ENCODE assay signal across 8 cellular contexts in the genomic region with DNA sequence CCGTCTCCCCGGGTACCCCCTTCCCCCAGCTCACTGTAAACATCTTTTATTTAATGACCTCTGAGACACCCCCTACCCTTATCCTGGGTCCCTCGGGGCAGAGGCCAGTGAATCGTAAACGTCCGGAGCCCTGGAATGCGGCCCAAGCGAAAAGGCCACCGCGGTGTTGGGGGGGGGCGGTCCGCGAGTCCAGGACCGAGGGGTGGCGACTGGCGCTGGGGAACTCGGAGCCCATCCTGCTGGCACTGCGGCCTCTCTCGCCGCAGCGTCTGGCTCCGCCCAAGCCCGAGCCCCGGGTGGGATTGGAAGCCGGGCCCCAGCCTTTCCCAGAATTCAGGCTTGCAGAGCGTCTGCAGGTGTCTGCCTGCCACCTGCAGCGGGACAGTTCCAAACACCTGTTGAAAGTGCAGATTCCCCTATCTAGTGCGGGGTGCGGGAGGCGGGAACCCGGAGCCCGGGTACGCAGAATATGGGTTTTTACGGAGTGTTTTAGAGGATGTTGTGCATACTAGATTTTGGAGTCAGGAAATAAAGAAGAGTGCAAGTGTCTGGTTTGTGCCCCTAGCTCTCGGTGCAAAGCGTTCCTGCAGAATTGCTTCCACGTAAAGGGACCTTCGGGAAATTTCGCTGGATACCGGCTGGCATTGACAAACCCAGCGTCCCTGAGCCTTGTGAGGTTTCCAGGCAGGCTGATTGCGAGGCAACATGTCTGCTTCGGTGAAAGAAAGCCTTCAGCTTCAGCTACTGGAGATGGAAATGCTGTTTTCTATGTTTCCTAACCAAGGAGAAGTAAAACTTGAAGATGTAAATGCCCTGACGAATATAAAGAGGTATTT. TPM values are rescaled to one million over a fixed set of nuclear protein-coding genes. Genes with fewer than 3 reads are reported as not detected.
DNase-seq lines count a peak whose midpoint lies in the region; ATAC-seq and TF ChIP-seq lines count a peak whose summit lies in the region.

No MANE protein-coding gene starts in this region.

- WGBS in urinary bladder = 3% methylated on average over 44 of the region's 44 CpGs

- H3K36me3 ChIP-seq in urinary bladder (ENCODE audit: insufficient read depth) = no peaks in the 10 kb centered on the region

- peaks cover 0 to 3% (median 0%) of the 10 kb centered on the region in 7 donors for H3K9me3 Mint-ChIP-seq in naive B cell

- TF ChIP-seq CTCF in fibroblast of mammary gland (conservative IDR thresholded peaks at IDR 0.05; ENCODE audit: control insufficient read depth, insufficient read depth, low read depth, low read length) = no peak

- no peaks in the 10 kb centered on the region for H3K4me1 ChIP-seq in urinary bladder (ENCODE audit: insufficient read depth)

- H3K27ac ChIP-seq in urinary bladder (ENCODE audit: low read depth) = no peak overlapping the region

- H3K4me3 ChIP-seq in fibroblast of mammary gland (ENCODE audit: control insufficient read depth, low read depth, low read length) (peak overlapping the region; percentile 87), urinary bladder (ENCODE audit: low read depth, low read length) (peak overlapping the region; percentile 74)

- peak; percentile 5 for DNase-seq in activated T-cell treated with anti-CD3 and anti-CD28 coated beads for 48 hours (ENCODE audit: low read depth)
- DNase-seq in activated T-cell treated with anti-CD3 and anti-CD28 coated beads for 4 hours = no peak
- peak; percentile 15 for DNase-seq in NCI-H510A (lab: John Stamatoyannopoulos, UW)
- peak; percentile 35 for DNase-seq in activated T-cell treated with anti-CD3 and anti-CD28 coated beads, Interleukin-2, amount 50 U/mL, for 48 hours
- no peak for DNase-seq in fibroblast of mammary gland (ENCODE audit: low read depth)
- peak; percentile 16 for DNase-seq in naive B cell

- peak overlapping the region in 4 of 6 donors; percentile 3 to 75 (median 25) for H3K27ac Mint-ChIP-seq in naive B cell

- H3K4me1 Mint-ChIP-seq in naive B cell = peaks cover 11 to 41% (median 27%) of the 10 kb centered on the region in 3 donors

- H3K4me3 Mint-ChIP-seq in naive B cell = peak overlapping the region; percentile 83 to 99 (median 98)

- peaks cover 0 to 4% of the 10 kb centered on the region in 2 donors for H3K36me3 Mint-ChIP-seq in naive B cell

- H3K27me3 Mint-ChIP-seq in naive B cell = no peaks in the 10 kb centered on the region

- ATAC-seq in HG02798 (IDR thresholded peaks at IDR 0.05; ENCODE audit: poor library complexity, unreplicated experiment) (peak; percentile 19), naive B cell (ENCODE audit: low read depth in 2 of 2) (no peak)

RNA-seq across cellular contexts. Expression of a gene that starts 0.8 kb away (rescaled TPM):
- polyA plus RNA-seq in naive B cell (ENCODE audit: low read depth in 6 of 6) (1 to 10 TPM; 1.9 to 4.1 (median 2.5) TPM), urinary bladder (3.4 TPM)
- total RNA-seq in urinary bladder = 4.9 TPM

RNA-seq across cellular contexts. Expression of a gene that starts 0.9 kb away (rescaled TPM):
- polyA plus RNA-seq in naive B cell (ENCODE audit: low read depth in 6 of 6) (10 to 100 TPM in 3 of 6 donors, 1 to 10 TPM in 3; 8.0 to 12.6 (median 9.7) TPM), urinary bladder (9.2 TPM)
- 109 TPM for total RNA-seq in urinary bladder

Comparison
In these comparisons a context has a peak if more than half of its experiments do, and no peak if none do; other contexts are left out.
1. DNase-seq: peak in activated T-cell treated with anti-CD3 and anti-CD28 coated beads for 48 hours (single experiment), NCI-H510A (single experiment), activated T-cell treated with anti-CD3 and anti-CD28 coated beads, Interleukin-2, amount 50 U/mL, for 48 hours (2 of 2) and naive B cell (single experiment); none in activated T-cell treated with anti-CD3 and anti-CD28 coated beads for 4 hours (single experiment) and fibroblast of mammary gland (single experiment).